Comparison of ENCODE assay signal across 8 cellular contexts in genomic region chr10:119208553-119208940, GRCh38. TPM values are rescaled to one million over a fixed set of nuclear protein-coding genes. Genes with fewer than 3 reads are reported as not detected.
DNase-seq lines count a peak whose midpoint lies in the region; ATAC-seq, FAIRE-seq and TF ChIP-seq lines count a peak whose summit lies in the region.

No MANE protein-coding gene starts in this region.

- DNase-seq in Calu3, result no peak
- peak; percentile 30 for DNase-seq in OCI-LY7 (ENCODE audit: low spot score)
- DNase-seq in H1 (ENCODE audit: low read depth in 1 of 2, low spot score in 2 of 2), result no peak
- DNase-seq in HEK293T (ENCODE audit: extremely low spot score), result no peak
- no peak for DNase-seq in NK-92 (lab: John Stamatoyannopoulos, UW; ENCODE audit: unreplicated experiment)
- DNase-seq in pancreas, result no peak

- no peaks in the 10 kb centered on the region for H3K79me1 ChIP-seq in H1 (ENCODE audit: low read depth, low read length)

- no peak overlapping the region for H3K9ac ChIP-seq in H1 (replicated peaks in 1 of 4; ENCODE audit: extremely low read depth in 1 of 4, low read depth in 3 of 4, low read length in 3 of 4)

- H3K36me3 ChIP-seq in OCI-LY7 (ENCODE audit: insufficient read depth, low read length), result no peaks in the 10 kb centered on the region
- H3K36me3 ChIP-seq in H1 (ENCODE audit: control insufficient read depth in 2 of 4, insufficient read depth in 4 of 4, low read length in 3 of 4), result no peaks in the 10 kb centered on the region
- H3K36me3 ChIP-seq in neuron (ENCODE audit: insufficient read depth, low read length), result no peaks in the 10 kb centered on the region
- no peaks in the 10 kb centered on the region for H3K36me3 ChIP-seq in pancreas

- no peak for TF ChIP-seq POLR2A in H1 (IDR thresholded peaks at IDR 0.05; ENCODE audit: control extremely low read depth in 1 of 2, low read depth in 2 of 2, low read length in 2 of 2)

- no peak overlapping the region for H3K23ac ChIP-seq in H1 (ENCODE audit: insufficient read length)

- H3K79me2 ChIP-seq in OCI-LY7 (ENCODE audit: insufficient read depth, low read depth, low read length) (no peaks in the 10 kb centered on the region), H1 (ENCODE audit: control insufficient read depth in 1 of 2, insufficient read depth in 2 of 2, low read length in 2 of 2) (no peaks in the 10 kb centered on the region)

- H3K36me3 Mint-ChIP-seq in Calu3 (ENCODE audit: insufficient read depth, unreplicated experiment), result peaks cover 26% of the 10 kb centered on the region

- H3K4me3 ChIP-seq in OCI-LY7 (ENCODE audit: low read depth, low read length, poor library complexity, severe bottlenecking), result peak overlapping the region; percentile 75
- H3K4me3 ChIP-seq in H1 (ENCODE audit: extremely low read depth in 1 of 4, insufficient read depth in 2 of 4, low read depth in 3 of 4, low read length in 4 of 4), result peak overlapping the region; percentile 37 to 79 (median 62); a peak in 6 of 8 replicates
- H3K4me3 ChIP-seq in neuron (ENCODE audit: low read length), result peak overlapping the region; percentile 85
- peak overlapping the region in 2 of 4 donors; percentile 79 to 85 for H3K4me3 ChIP-seq in pancreas

- WGBS in H1 (ENCODE audit: extremely low coverage in 1 of 2, insufficient coverage in 1 of 2, insufficient read length in 1 of 2, insufficient replicate concordance in 2 of 2, low coverage in 1 of 2, low lambda C conversion rate in 2 of 2, missing lambda C conversion rate in 1 of 2), 2 experiments, result 35% methylated on average over 3 of the region's 3 CpGs; no CpG with 5 or more reads in 1 of the 2 experiments
- WGBS in pancreas, 2 donors, result 26 to 36% methylated on average over 3 of the region's 3 CpGs

- H2AK5ac ChIP-seq in H1 (ENCODE audit: low read depth, low read length), result no peak overlapping the region

- TF ChIP-seq RAD21 in H1 (IDR thresholded peaks at IDR 0.05 in 1 of 2, conservative IDR thresholded peaks at IDR 0.05 in 1 of 2; ENCODE audit: low read depth in 2 of 2, low read length in 2 of 2), result no peak

- no peak overlapping the region for H2BK20ac ChIP-seq in H1 (ENCODE audit: low read length)

- POLR2A ChIA-PET in OCI-LY7 (lab: Charles Lee), result interaction anchor here (0.6 to 1.7 kb wide), 7 partner anchors 10 to 558 kb away, joined by 3 to 8 read pairs (median 6); no protein-coding TSS in a partner anchor
- POLR2A ChIA-PET in H1 (lab: Charles Lee; ENCODE audit: partially characterized antibody), result interaction anchor here (1.1 kb wide), 1 partner anchor 44 kb away, joined by 3 read pairs; no protein-coding TSS in a partner anchor
- POLR2A ChIA-PET in HEK293T (lab: Yijun Ruan, JAX), result no interaction called here

- no peak for TF ChIP-seq CTCF in Calu3 (IDR thresholded peaks at IDR 0.05; ENCODE audit: unreplicated experiment)
- no peak for TF ChIP-seq CTCF in OCI-LY7 (conservative IDR thresholded peaks at IDR 0.05; ENCODE audit: low read length)
- TF ChIP-seq CTCF in H1 (IDR thresholded peaks at IDR 0.05; ENCODE audit: control extremely low read depth in 1 of 3, insufficient read depth in 1 of 3, low read depth in 1 of 3, low read length in 3 of 3), result no peak
- no peak for TF ChIP-seq CTCF in pancreas (IDR thresholded peaks at IDR 0.05)

- H3K9me2 ChIP-seq in OCI-LY7 (ENCODE audit: insufficient read depth, low read length), result no peaks in the 10 kb centered on the region

- no peak for TF ChIP-seq EP300 in H1 (IDR thresholded peaks at IDR 0.05; ENCODE audit: borderline replicate concordance in 1 of 2, low read depth in 2 of 2, low read length in 2 of 2)

- H3K4me1 ChIP-seq in OCI-LY7 (ENCODE audit: insufficient read depth, low read length, poor library complexity, severe bottlenecking) (peaks cover 28% of the 10 kb centered on the region), H1 (replicated peaks in 1 of 4; ENCODE audit: control insufficient read depth in 3 of 4, insufficient read depth in 4 of 4, low read length in 3 of 4) (peaks cover 3 to 8% (median 6%) of the 10 kb centered on the region in 4 experiments), neuron (ENCODE audit: insufficient read depth, low read length) (peaks cover 37% of the 10 kb centered on the region), pancreas (peaks cover 0 to 25% (median 0%) of the 10 kb centered on the region in 3 donors)

- H3K4me2 ChIP-seq in OCI-LY7 (ENCODE audit: low read length), result peak overlapping the region; percentile 97
- peak overlapping the region; percentile 75 to 94; a peak in 3 of 4 replicates for H3K4me2 ChIP-seq in H1 (ENCODE audit: insufficient read depth in 1 of 2, low read depth in 2 of 2, low read length in 2 of 2)

- BruUV-seq in Calu3 (replicated peaks; lab: Mats Ljungman, UMichigan) (no TSS peak), OCI-LY7 (replicated peaks; lab: Mats Ljungman, UMichigan) (no TSS peak)

- CTCF ChIA-PET in Calu3 (lab: Charles Lee), result interaction anchor here (0.5 to 0.6 kb wide), 3 partner anchors 71 to 337 kb away, joined by 3 to 7 read pairs (median 3); no protein-coding TSS in a partner anchor
- CTCF ChIA-PET in OCI-LY7 (lab: Charles Lee; ENCODE audit: unreplicated experiment), result interaction anchor here (0.6 kb wide), 1 partner anchor 57 kb away, joined by 3 read pairs; no protein-coding TSS in a partner anchor
- CTCF ChIA-PET in H1 (lab: Charles Lee; ENCODE audit: partially characterized antibody), result interaction anchor here (0.8 to 4.5 kb wide), 17 partner anchors 9 to 281 kb away, joined by 3 to 25 read pairs (median 4); no protein-coding TSS in a partner anchor
- CTCF ChIA-PET in HEK293T (lab: Yijun Ruan, JAX), result interaction anchor here (0.6 to 4.6 kb wide), 8 partner anchors 10 to 281 kb away, joined by 3 to 27 read pairs (median 4); no protein-coding TSS in a partner anchor

- no peak overlapping the region for H2BK15ac ChIP-seq in H1 (ENCODE audit: low read length)

- H3K27me3 Mint-ChIP-seq in Calu3 (ENCODE audit: unreplicated experiment), result peaks cover 8% of the 10 kb centered on the region

- H3K18ac ChIP-seq in H1 (ENCODE audit: extremely low read depth, low read length), result no peak overlapping the region

- peak overlapping the region; percentile 83 for H3K4me3 Mint-ChIP-seq in Calu3 (ENCODE audit: low read depth, unreplicated experiment)

- no peaks in the 10 kb centered on the region for H4K20me1 ChIP-seq in OCI-LY7 (ENCODE audit: insufficient read depth, low read length)
- H4K20me1 ChIP-seq in H1 (replicated peaks in 1 of 2; ENCODE audit: control insufficient read depth in 1 of 2, insufficient read depth in 2 of 2, low read length in 2 of 2), result peaks cover 0 to 5% of the 10 kb centered on the region in 2 experiments

- peaks cover 7% of the 10 kb centered on the region for H3K23me2 ChIP-seq in H1 (ENCODE audit: low read depth, low read length)

- H3K4me1 Mint-ChIP-seq in Calu3 (ENCODE audit: low read depth, unreplicated experiment), result peaks cover 19% of the 10 kb centered on the region

- intact Hi-C loops in Calu3 (cut with micrococcal nuclease; ENCODE audit: unreplicated experiment) (loop anchor here (10.0 kb wide), 1 partner anchor 66 kb away; no protein-coding TSS in a partner anchor), OCI-LY7 (cut with micrococcal nuclease; ENCODE audit: unreplicated experiment) (loop anchor here (5.0 kb wide), 1 partner anchor 159 kb away; no protein-coding TSS in a partner anchor), pancreas (cut with DNase I) (loop anchor here in 2 of 3 donors (10.0 kb wide), 1 partner anchor 206 kb away; no protein-coding TSS in a partner anchor)

- H3K4ac ChIP-seq in H1 (replicated peaks; ENCODE audit: insufficient read length, low read depth, low read length), result no peak overlapping the region

- H3K9me3 Mint-ChIP-seq in Calu3 (ENCODE audit: low read depth, unreplicated experiment), result no peaks in the 10 kb centered on the region

- H3K9me3 ChIP-seq in OCI-LY7 (ENCODE audit: low read length) (no peaks in the 10 kb centered on the region), H1 (ENCODE audit: insufficient read depth in 2 of 2, low read depth in 1 of 2, low read length in 1 of 2) (no peaks in the 10 kb centered on the region), neuron (ENCODE audit: low read length) (no peaks in the 10 kb centered on the region), pancreas (no peaks in the 10 kb centered on the region)

- no peak overlapping the region for H3K56ac ChIP-seq in H1 (replicated peaks; ENCODE audit: insufficient read length, low read depth, low read length)

- ATAC-seq in HG02885 (IDR thresholded peaks at IDR 0.05; ENCODE audit: poor library complexity, unreplicated experiment), result no peak
- ATAC-seq in pancreas, result no peak

- H4K8ac ChIP-seq in H1 (ENCODE audit: extremely low read depth, insufficient read depth, low read length), result no peak overlapping the region

- H3K27me3 ChIP-seq in H1 (replicated peaks in 1 of 4; ENCODE audit: control insufficient read depth in 3 of 4, extremely low read depth in 1 of 4, insufficient read depth in 3 of 4, low read length in 3 of 4) (peaks cover 5 to 17% (median 14%) of the 10 kb centered on the region in 4 experiments), neuron (ENCODE audit: insufficient read depth, low read length) (no peaks in the 10 kb centered on the region), pancreas (no peaks in the 10 kb centered on the region)

- H3K27ac ChIP-seq in OCI-LY7 (ENCODE audit: low read depth, low read length, poor library complexity, severe bottlenecking) (no peak overlapping the region), H1 (ENCODE audit: low read depth, low read length) (no peak overlapping the region), pancreas (peak overlapping the region in 1 of 4 donors; percentile 76)

- no peak overlapping the region for H3K27ac Mint-ChIP-seq in Calu3 (ENCODE audit: unreplicated experiment)

- peak overlapping the region; percentile 39; the same call in 1 of the 2 replicates for H2AFZ ChIP-seq in OCI-LY7 (ENCODE audit: low read length)
- no peak overlapping the region for H2AFZ ChIP-seq in H1 (ENCODE audit: low read length)
- H2AFZ ChIP-seq in neuron (ENCODE audit: low read depth, low read length), result peak overlapping the region; percentile 95

- no peak overlapping the region for H4K91ac ChIP-seq in H1 (replicated peaks; ENCODE audit: insufficient read length, low read length)

- no peak overlapping the region for H4K5ac ChIP-seq in H1 (ENCODE audit: insufficient read length, low read depth, low read length)

- no peak overlapping the region for H2BK5ac ChIP-seq in H1 (ENCODE audit: low read depth, low read length)

- no peak overlapping the region for H2BK12ac ChIP-seq in H1 (ENCODE audit: low read depth, low read length)

- no peak overlapping the region for H2BK120ac ChIP-seq in H1 (replicated peaks; ENCODE audit: low read depth, low read length)

- FAIRE-seq in H1 (lab: Jason Lieb, UNC), result no peak
- no peak for FAIRE-seq in pancreas (lab: Jason Lieb, UNC)

- no peak overlapping the region for H3K14ac ChIP-seq in H1 (ENCODE audit: insufficient read length)

RNA-seq across cellular contexts. Expression of gene GRK5, which starts 1.2 kb away (rescaled TPM):
- total RNA-seq in Calu3 (2022), result 2.4 and 4.4 TPM in 2 replicates
- total RNA-seq in OCI-LY7 (2014; rRNA removed; shearing (Covaris generic)), result 4.2 and 4.7 TPM in 2 replicates
- total RNA-seq in OCI-LY7 (2022), result 8.3 and 10.2 TPM in 2 replicates
- total RNA-seq in H1 (2021; fragmentation: NEBNext Ultra II Directional; extraction: Animal tissue kit (Norgen Biotek cat#: 25700)), result 2.4 and 2.5 TPM in 2 replicates
- 0.54 and 0.88 TPM in 2 replicates for polyA plus RNA-seq in H1 (2011; rRNA removed)
- polyA plus RNA-seq in H1 (2011; cell fraction: cytosol; rRNA removed), result 1.2 TPM
- 1.1 TPM for polyA plus RNA-seq in H1 (2011; cell fraction: nucleus; rRNA removed)
- polyA plus RNA-seq in H1 (2012, experiment 1 of 2), result 1.2 to 1.5 TPM (median 1.3 TPM) in 4 replicates
- polyA plus RNA-seq in H1 (2012, experiment 2 of 2), result 0.56 TPM
- 0.83 TPM for polyA plus RNA-seq in H1 (2013, experiment 1 of 2)
- 0.88 TPM for polyA plus RNA-seq in H1 (2013, experiment 2 of 2)
- 0.85 and 1.1 TPM in 2 replicates for polyA minus RNA-seq in H1 (2011; rRNA and poly(A)+ RNA removed)
- polyA minus RNA-seq in H1 (2011; cell fraction: cytosol; rRNA and poly(A)+ RNA removed), result 0.66 TPM
- 0.70 TPM for polyA minus RNA-seq in H1 (2011; cell fraction: nucleus; rRNA and poly(A)+ RNA removed)
- total RNA-seq in pancreas, result 1 to 10 TPM; 1.4 to 4.1 (median 2.2) TPM
- polyA plus RNA-seq in pancreas, result 1 to 10 TPM; 2.3 to 6.0 TPM

RNA-seq across cellular contexts. Expression of gene PRDX3, which starts 29.9 kb away (rescaled TPM):
- total RNA-seq in Calu3 (2022), result 110 and 114 TPM in 2 replicates
- 124 and 175 TPM in 2 replicates for total RNA-seq in OCI-LY7 (2014; rRNA removed; shearing (Covaris generic))
- total RNA-seq in OCI-LY7 (2022), result 150 and 156 TPM in 2 replicates
- 194 and 208 TPM in 2 replicates for total RNA-seq in H1 (2021; fragmentation: NEBNext Ultra II Directional; extraction: Animal tissue kit (Norgen Biotek cat#: 25700))
- polyA plus RNA-seq in H1 (2011; rRNA removed), result 112 and 201 TPM in 2 replicates
- polyA plus RNA-seq in H1 (2011; cell fraction: cytosol; rRNA removed), result 259 TPM
- polyA plus RNA-seq in H1 (2011; cell fraction: nucleus; rRNA removed), result 167 TPM
- polyA plus RNA-seq in H1 (2012, experiment 1 of 2), result 178 to 208 TPM (median 187 TPM) in 4 replicates
- 30.6 TPM for polyA plus RNA-seq in H1 (2012, experiment 2 of 2)
- 123 TPM for polyA plus RNA-seq in H1 (2013, experiment 1 of 2)
- 123 TPM for polyA plus RNA-seq in H1 (2013, experiment 2 of 2)
- polyA minus RNA-seq in H1 (2011; rRNA and poly(A)+ RNA removed), result 298 and 349 TPM in 2 replicates
- 93.4 TPM for polyA minus RNA-seq in H1 (2011; cell fraction: cytosol; rRNA and poly(A)+ RNA removed)
- polyA minus RNA-seq in H1 (2011; cell fraction: nucleus; rRNA and poly(A)+ RNA removed), result 83.8 TPM
- 10 to 100 TPM; 27.1 to 59.3 (median 42.4) TPM for total RNA-seq in pancreas
- 10 to 100 TPM; 39.3 to 87.4 TPM for polyA plus RNA-seq in pancreas

RNA-seq across cellular contexts. Expression of gene SFXN4, which starts 43.0 kb away (rescaled TPM):
- total RNA-seq in Calu3 (2022) (19.9 and 23.4 TPM in 2 replicates), OCI-LY7 (2022) (38.8 and 46.4 TPM in 2 replicates), pancreas (10 to 100 TPM; 16.1 to 28.4 (median 21.7) TPM)
- 27.8 and 35.9 TPM in 2 replicates for total RNA-seq in OCI-LY7 (2014; rRNA removed; shearing (Covaris generic))
- total RNA-seq in H1 (2021; fragmentation: NEBNext Ultra II Directional; extraction: Animal tissue kit (Norgen Biotek cat#: 25700)), result 21.6 and 24.1 TPM in 2 replicates
- polyA plus RNA-seq in H1 (2011; rRNA removed) (7.0 and 15.4 TPM in 2 replicates), pancreas (10 to 100 TPM; 56.8 to 58.6 TPM)
- 11.7 TPM for polyA plus RNA-seq in H1 (2011; cell fraction: cytosol; rRNA removed)
- polyA plus RNA-seq in H1 (2011; cell fraction: nucleus; rRNA removed), result 10.8 TPM
- 15.2 to 18.9 TPM (median 17.0 TPM) in 4 replicates for polyA plus RNA-seq in H1 (2012, experiment 1 of 2)
- 26.9 TPM for polyA plus RNA-seq in H1 (2012, experiment 2 of 2)
- polyA plus RNA-seq in H1 (2013, experiment 1 of 2), result 24.7 TPM
- 31.0 TPM for polyA plus RNA-seq in H1 (2013, experiment 2 of 2)
- polyA minus RNA-seq in H1 (2011; rRNA and poly(A)+ RNA removed), result 16.8 and 20.9 TPM in 2 replicates
- polyA minus RNA-seq in H1 (2011; cell fraction: cytosol; rRNA and poly(A)+ RNA removed), result 5.3 TPM
- polyA minus RNA-seq in H1 (2011; cell fraction: nucleus; rRNA and poly(A)+ RNA removed), result 6.7 TPM
